10 cellular contexts compared by ENCODE assay signal in the genomic region with DNA sequence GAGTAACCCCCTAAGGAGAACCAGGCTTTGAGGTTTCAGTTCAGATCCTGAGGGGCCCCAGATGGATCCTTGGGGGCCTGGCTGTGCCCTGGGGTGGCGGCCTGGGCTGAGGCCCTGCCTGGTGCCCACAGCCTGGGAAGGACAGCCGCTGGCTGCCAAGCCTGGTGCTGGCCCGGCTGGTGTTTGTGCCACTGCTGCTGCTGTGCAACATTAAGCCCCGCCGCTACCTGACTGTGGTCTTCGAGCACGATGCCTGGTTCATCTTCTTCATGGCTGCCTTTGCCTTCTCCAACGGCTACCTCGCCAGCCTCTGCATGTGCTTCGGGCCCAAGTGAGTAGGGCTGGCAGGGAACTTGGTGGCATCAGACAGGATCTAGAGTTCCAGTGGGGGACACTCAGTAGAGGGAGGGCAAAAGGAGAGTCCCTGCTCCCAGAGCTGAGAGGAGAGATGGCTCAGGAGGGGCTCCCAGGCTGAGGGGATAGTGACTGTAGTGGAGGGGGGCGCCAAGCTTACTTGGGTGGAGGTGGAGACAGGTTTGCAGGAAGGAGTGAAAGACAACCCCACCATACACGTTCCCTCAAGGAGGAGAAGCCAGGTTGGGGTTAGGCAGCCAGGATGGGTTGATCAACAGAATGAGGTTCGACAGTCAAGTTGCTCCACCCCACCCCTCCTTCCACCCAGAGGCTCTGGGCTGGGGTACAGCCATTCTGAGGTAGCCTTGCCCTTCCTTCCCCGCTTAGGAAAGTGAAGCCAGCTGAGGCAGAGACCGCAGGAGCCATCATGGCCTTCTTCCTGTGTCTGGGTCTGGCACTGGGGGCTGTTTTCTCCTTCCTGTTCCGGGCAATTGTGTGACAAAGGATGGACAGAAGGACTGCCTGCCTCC. TPM values are rescaled to one million over a fixed set of nuclear protein-coding genes. Genes with fewer than 3 reads are reported as not detected.
DNase-seq lines count a peak whose midpoint lies in the region; ATAC-seq and TF ChIP-seq lines count a peak whose summit lies in the region.
"Had no signal": no experiment of that assay in that cellular context is flagged by ENCODE, and none has a peak within 500 bp of the region (broad histone marks: within the 10 kb centered on the region; RNA-seq: fewer than 3 reads in every experiment).

No MANE protein-coding gene starts in this region.

- H3K27ac ChIP-seq in smooth muscle cell (ENCODE audit: low read depth), result no peak overlapping the region

- H3K27me3 ChIP-seq in endocrine pancreas (ENCODE audit: control insufficient read depth, insufficient read depth, low read length) (no peaks in the 10 kb centered on the region), smooth muscle cell (ENCODE audit: low read depth) (no peaks in the 10 kb centered on the region)

- peaks cover 11% of the 10 kb centered on the region for H3K4me1 ChIP-seq in endocrine pancreas (ENCODE audit: control insufficient read depth, insufficient read depth, low read length)
- H3K4me1 ChIP-seq in smooth muscle cell (ENCODE audit: low read depth), result peaks cover 11% of the 10 kb centered on the region

- ATAC-seq in GM19463 (IDR thresholded peaks at IDR 0.05; ENCODE audit: unreplicated experiment) (no peak), HG02678 (IDR thresholded peaks at IDR 0.05; ENCODE audit: unreplicated experiment) (no peak)

- H3K9me3 ChIP-seq in endocrine pancreas (ENCODE audit: control insufficient read depth, low read length) (no peaks in the 10 kb centered on the region), smooth muscle cell (replicated peaks; ENCODE audit: low read depth) (no peaks in the 10 kb centered on the region)

- H3K4me1 Mint-ChIP-seq in CD14-positive monocyte, result peaks cover 47% of the 10 kb centered on the region

- DNase-seq in CD14-positive monocyte (ENCODE audit: low spot score) (no peak), KBM-7 (peak; percentile 32), posterior vena cava (ENCODE audit: low spot score) (peak; percentile 74), smooth muscle cell (lab: John Stamatoyannopoulos, UW; ENCODE audit: unreplicated experiment) (no peak), iPS-NIHi7 (ENCODE audit: extremely low spot score) (no peak)
- DNase-seq: CD8-positive, alpha-beta memory T cell; SHP77 had no signal

- peaks cover 19 to 32% of the 10 kb centered on the region in 2 donors for H3K36me3 Mint-ChIP-seq in CD14-positive monocyte

- peaks cover 0 to 3% (median 0%) of the 10 kb centered on the region in 3 donors for H3K27me3 Mint-ChIP-seq in CD14-positive monocyte (ENCODE audit: low read depth in 3 of 3)
- H3K27me3 Mint-ChIP-seq: CD8-positive, alpha-beta memory T cell had no signal

- H3K9me3 Mint-ChIP-seq in CD14-positive monocyte, result peaks cover 0 to 1% (median 0%) of the 10 kb centered on the region in 7 donors
- H3K9me3 Mint-ChIP-seq: CD8-positive, alpha-beta memory T cell had no signal

- H3K36me3 ChIP-seq in endocrine pancreas (ENCODE audit: control insufficient read depth, insufficient read depth, low read length) (no peaks in the 10 kb centered on the region), smooth muscle cell (ENCODE audit: low read depth) (no peaks in the 10 kb centered on the region)

- no peaks in the 10 kb centered on the region for H4K20me1 ChIP-seq in smooth muscle cell (ENCODE audit: low read depth)

- H3K4me3 Mint-ChIP-seq in CD14-positive monocyte, result peak overlapping the region in 1 of 2 donors; percentile 7
- H3K4me3 Mint-ChIP-seq: CD8-positive, alpha-beta memory T cell had no signal

- H3K27ac Mint-ChIP-seq in CD14-positive monocyte, result peak overlapping the region in 4 of 7 donors; percentile 62 to 88 (median 70)

- 95% methylated on average over 16 of the region's 16 CpGs for WGBS in smooth muscle cell (ENCODE audit: low lambda C conversion rate)

- H2AFZ ChIP-seq in smooth muscle cell (ENCODE audit: low read depth), result no peak overlapping the region

- no peak overlapping the region for H3K4me2 ChIP-seq in smooth muscle cell

- H3K79me2 ChIP-seq in smooth muscle cell (ENCODE audit: low read depth), result no peaks in the 10 kb centered on the region

- H3K9ac ChIP-seq in endocrine pancreas (ENCODE audit: control insufficient read depth, insufficient read depth, low read length) (peak overlapping the region; percentile 2), smooth muscle cell (ENCODE audit: low read depth) (no peak overlapping the region)

- H3F3A ChIP-seq in smooth muscle cell (ENCODE audit: low read depth), result no peaks in the 10 kb centered on the region

- in situ Hi-C loops in KBM-7 (cut with MboI; ENCODE audit: low pct_unique_long_range_greater_than_20kb, low sequenced_read_pairs), result loop anchor here (10.0 kb wide), 1 partner anchor 58 kb away; no protein-coding TSS in a partner anchor

- H3K4me3 ChIP-seq in endocrine pancreas (ENCODE audit: control insufficient read depth, insufficient read depth, low read length) (no peak overlapping the region), smooth muscle cell (no peak overlapping the region)

- intact Hi-C loops in CD14-positive monocyte (cut with micrococcal nuclease) (no loop called here), posterior vena cava (cut with DNase I) (loop anchor here in 1 of 2 donors (10.0 kb wide), 1 partner anchor 118 kb away; no protein-coding TSS in a partner anchor)

- TF ChIP-seq CTCF in CD14-positive monocyte (IDR thresholded peaks at IDR 0.05) (no peak), smooth muscle cell (IDR thresholded peaks at IDR 0.05; ENCODE audit: borderline replicate concordance, insufficient read depth, poor library complexity, severe bottlenecking) (no peak)

RNA-seq across cellular contexts. Expression of gene SLC29A1, which starts 9.5 kb away (rescaled TPM):
- polyA plus RNA-seq in CD14-positive monocyte (10 to 100 TPM; 14.3 to 15.0 TPM), smooth muscle cell (7.4 and 8.1 TPM in 2 replicates)
- total RNA-seq in posterior vena cava (10 to 100 TPM; 76.5 to 80.0 TPM), smooth muscle cell (7.3 and 8.0 TPM in 2 replicates)

RNA-seq across cellular contexts. Expression of gene HSP90AB1, which starts 14.0 kb away (rescaled TPM):
- 100 to 1,000 TPM; 119 to 145 TPM for polyA plus RNA-seq in CD14-positive monocyte
- 100 to 1,000 TPM; 414 to 463 TPM for total RNA-seq in posterior vena cava
- 736 and 781 TPM in 2 replicates for total RNA-seq in smooth muscle cell
- polyA plus RNA-seq in smooth muscle cell, result 408 TPM in 2 replicates

RNA-seq across cellular contexts. Expression of gene MYMX, which starts 16.2 kb away (rescaled TPM):
- polyA plus RNA-seq in CD14-positive monocyte (not detected), smooth muscle cell (not detected in 2 replicates)
- total RNA-seq in posterior vena cava (1 to 10 TPM in 1 of 2 donors, not detected in 1; 1.5 TPM), smooth muscle cell (not detected in 2 replicates)
- total RNA-seq: CD8-positive, alpha-beta memory T cell had no signal
- polyA plus RNA-seq: CD8-positive, alpha-beta memory T cell had no signal

RNA-seq across cellular contexts. Expression of gene SLC35B2, which starts 24.4 kb away (rescaled TPM):
- 10 to 100 TPM; 17.4 to 30.6 TPM for polyA plus RNA-seq in CD14-positive monocyte
- total RNA-seq in posterior vena cava, result 10 to 100 TPM; 23.1 to 28.9 TPM
- 68.6 and 78.0 TPM in 2 replicates for total RNA-seq in smooth muscle cell
- polyA plus RNA-seq in smooth muscle cell, result 112 and 117 TPM in 2 replicates

RNA-seq across cellular contexts. Expression of gene NFKBIE, which starts 32.4 kb away (rescaled TPM):
- polyA plus RNA-seq in CD14-positive monocyte (10 to 100 TPM; 19.9 to 23.2 TPM), smooth muscle cell (11.3 and 12.3 TPM in 2 replicates)
- total RNA-seq in posterior vena cava (1 to 10 TPM; 4.5 to 6.7 TPM), smooth muscle cell (7.0 and 11.4 TPM in 2 replicates)

Comparison
In these comparisons a context has a peak if more than half of its experiments do, and no peak if none do; other contexts are left out.
1. DNase-seq: peak in KBM-7 (single experiment) and posterior vena cava (single experiment); none in CD14-positive monocyte (single experiment), smooth muscle cell (single experiment) and iPS-NIHi7 (single experiment).